In genomic region chr2:16666453-16666801, GRCh38 we compare ENCODE assay signal across 8 cellular contexts. TPM values are rescaled to one million over a fixed set of nuclear protein-coding genes. Genes with fewer than 3 reads are reported as not detected.
A peak's percentile ranks its signal among the peaks of the same experiment; 100 is the strongest.
DNase-seq lines count a peak whose midpoint lies in the region; ATAC-seq and TF ChIP-seq lines count a peak whose summit lies in the region.

No MANE protein-coding gene starts in this region.

- no peaks in the 10 kb centered on the region for H3K79me1 ChIP-seq in mesenchymal stem cell (replicated peaks; ENCODE audit: low read length, poor library complexity, severe bottlenecking)

- peak overlapping the region; percentile 43 for H4K91ac ChIP-seq in mesenchymal stem cell (ENCODE audit: low read length)

- H4K8ac ChIP-seq in mesenchymal stem cell (ENCODE audit: low read length) = peak overlapping the region; percentile 0

- no peak overlapping the region for H2BK120ac ChIP-seq in mesenchymal stem cell (ENCODE audit: low read depth, low read length)

- H3K36me3 ChIP-seq in BLaER1 treated with 17β-estradiol and CSF1 and Interleukin-3, amounts not matched to agents 10 nM and 100 nM = no peaks in the 10 kb centered on the region
- H3K36me3 ChIP-seq in ascending aorta = no peaks in the 10 kb centered on the region
- no peaks in the 10 kb centered on the region for H3K36me3 ChIP-seq in mesenchymal stem cell (ENCODE audit: control insufficient read depth in 1 of 2, insufficient read depth in 2 of 2, low read depth in 1 of 2, low read length in 2 of 2)

- peaks cover 18% of the 10 kb centered on the region; the same call in 1 of the 2 replicates for H3K9me3 Mint-ChIP-seq in HFFc6

- no peak overlapping the region for H3K27ac Mint-ChIP-seq in HFFc6

- H3K4me3 ChIP-seq in BLaER1 treated with 17β-estradiol and CSF1 and Interleukin-3, amounts not matched to agents 10 nM and 100 nM = peak overlapping the region; percentile 68 to 87 (median 80); a peak in 17 of 20 replicates
- H3K4me3 ChIP-seq in ascending aorta = peak overlapping the region; percentile 62 to 67
- H3K4me3 ChIP-seq in mesenchymal stem cell (ENCODE audit: insufficient read depth in 1 of 2, low read depth in 1 of 2, low read length in 2 of 2) = peak overlapping the region in 1 of 2 experiments; percentile 80
- no peak overlapping the region for H3K4me3 ChIP-seq in lower leg skin (ENCODE audit: low read depth, poor library complexity, severe bottlenecking)

- H3K23ac ChIP-seq in mesenchymal stem cell (ENCODE audit: low read length in 2 of 2) = no peak overlapping the region

- no peak overlapping the region for H2BK12ac ChIP-seq in mesenchymal stem cell (ENCODE audit: low read length in 2 of 2)

- no peak for DNase-seq in ascending aorta (ENCODE audit: low spot score in 2 of 2)
- peak; percentile 80 for DNase-seq in mesenchymal stem cell
- no peak for DNase-seq in occipital lobe (lab: John Stamatoyannopoulos, UW)
- no peak for DNase-seq in HFFc6
- no peak for DNase-seq in Kasumi-1 (lab: John Stamatoyannopoulos, UW)
- DNase-seq in lower leg skin (ENCODE audit: low spot score in 2 of 2) = no peak

- H3K36me3 Mint-ChIP-seq in HFFc6 (ENCODE audit: low read depth) = no peaks in the 10 kb centered on the region

- no peak overlapping the region for H3K4ac ChIP-seq in mesenchymal stem cell (ENCODE audit: low read depth in 1 of 2, low read length in 2 of 2)

- peaks cover 41 to 55% (median 48%) of the 10 kb centered on the region in 10 experiments for H3K4me1 ChIP-seq in BLaER1 treated with 17β-estradiol and CSF1 and Interleukin-3, amounts not matched to agents 10 nM and 100 nM
- peaks cover 0 to 12% of the 10 kb centered on the region in 2 donors for H3K4me1 ChIP-seq in ascending aorta
- peaks cover 25% of the 10 kb centered on the region for H3K4me1 ChIP-seq in mesenchymal stem cell (ENCODE audit: control insufficient read depth, insufficient read depth, low read depth, low read length)

- peak overlapping the region in 9 of 11 experiments; percentile 49 to 67 (median 64); a peak in 16 of 22 replicates for H3K27ac ChIP-seq in BLaER1 treated with 17β-estradiol and CSF1 and Interleukin-3, amounts not matched to agents 10 nM and 100 nM
- H3K27ac ChIP-seq in ascending aorta = no peak overlapping the region
- H3K27ac ChIP-seq in mesenchymal stem cell (ENCODE audit: low read length, poor library complexity, severe bottlenecking) = no peak overlapping the region

- H2AK5ac ChIP-seq in mesenchymal stem cell (ENCODE audit: low read length, severe bottlenecking) = no peak overlapping the region

- no peaks in the 10 kb centered on the region for H3K27me3 ChIP-seq in BLaER1 treated with 17β-estradiol and CSF1 and Interleukin-3, amounts not matched to agents 10 nM and 100 nM
- H3K27me3 ChIP-seq in ascending aorta (no peaks in the 10 kb centered on the region), mesenchymal stem cell (ENCODE audit: control insufficient read depth in 1 of 2, insufficient read depth in 1 of 2, low read length in 2 of 2) (peaks cover 0 to 9% of the 10 kb centered on the region in 2 experiments)

- TF ChIP-seq POLR2A in lower leg skin (IDR thresholded peaks at IDR 0.05) = no peak

- peaks cover 4% of the 10 kb centered on the region for H3K27me3 Mint-ChIP-seq in HFFc6 (ENCODE audit: insufficient read depth)

- peak overlapping the region in 10 of 11 experiments; percentile 33 to 83 (median 70); a peak in 17 of 22 replicates for H3K9ac ChIP-seq in BLaER1 treated with 17β-estradiol and CSF1 and Interleukin-3, amounts not matched to agents 10 nM and 100 nM
- H3K9ac ChIP-seq in mesenchymal stem cell (ENCODE audit: low read length) = peak overlapping the region; percentile 76

- H3K4me3 Mint-ChIP-seq in HFFc6 = no peak overlapping the region; the same call in 1 of the 2 replicates

- intact Hi-C loops in ascending aorta (cut with DNase I) = loop anchor here (2.0 kb wide), 1 partner anchor 60 kb away; no protein-coding TSS in a partner anchor
- intact Hi-C loops in lower leg skin (cut with DNase I; ENCODE audit: low total_unique reads) = no loop called here

- H2BK5ac ChIP-seq in mesenchymal stem cell (ENCODE audit: low read depth, low read length, poor library complexity, severe bottlenecking) = no peak overlapping the region

- H4K20me1 ChIP-seq in BLaER1 treated with 17β-estradiol and CSF1 and Interleukin-3, amounts not matched to agents 10 nM and 100 nM = peaks cover 0 to 25% (median 9%) of the 10 kb centered on the region in 11 experiments; a peak in 10 of 22 replicates

- H2AFZ ChIP-seq in mesenchymal stem cell (ENCODE audit: low read depth, low read length) = no peak overlapping the region

- no peak overlapping the region for H2BK15ac ChIP-seq in mesenchymal stem cell (ENCODE audit: low read depth, poor library complexity, severe bottlenecking)

- WGBS in mesenchymal stem cell = 55% methylated on average over 6 of the region's 8 CpGs
- WGBS in lower leg skin, 2 donors = 28 to 43% methylated on average over 7 to 8 of the region's 8 CpGs

- peak overlapping the region; percentile 83 to 99 (median 95) for H3K4me2 ChIP-seq in BLaER1 treated with 17β-estradiol and CSF1 and Interleukin-3, amounts not matched to agents 10 nM and 100 nM
- H3K4me2 ChIP-seq in mesenchymal stem cell (ENCODE audit: low read length, poor library complexity, severe bottlenecking) = peak overlapping the region; percentile 88

- peak; percentile 6 for ATAC-seq in HG02938 (IDR thresholded peaks at IDR 0.05; ENCODE audit: unreplicated experiment)

- no peaks in the 10 kb centered on the region for H3K9me3 ChIP-seq in BLaER1 treated with 17β-estradiol and CSF1 and Interleukin-3, amounts not matched to agents 10 nM and 100 nM (replicated peaks in 1 of 11)
- H3K9me3 ChIP-seq in ascending aorta (no peaks in the 10 kb centered on the region), mesenchymal stem cell (ENCODE audit: control insufficient read depth, low read length) (no peaks in the 10 kb centered on the region)

- H3K14ac ChIP-seq in mesenchymal stem cell (ENCODE audit: low read length in 2 of 2) = no peak overlapping the region

- no peaks in the 10 kb centered on the region for H3K4me1 Mint-ChIP-seq in HFFc6 (ENCODE audit: low read depth)

- no peak for TF ChIP-seq CTCF in ascending aorta (IDR thresholded peaks at IDR 0.05)
- TF ChIP-seq CTCF in HFFc6 (IDR thresholded peaks at IDR 0.05) = no peak
- no peak for TF ChIP-seq CTCF in lower leg skin (IDR thresholded peaks at IDR 0.05)

- H3K18ac ChIP-seq in mesenchymal stem cell (ENCODE audit: low read depth in 1 of 2, low read length in 2 of 2) = peak overlapping the region in 1 of 2 experiments; percentile 58

RNA-seq across cellular contexts. Expression of gene CYRIA, which starts 0.8 kb away (rescaled TPM):
- total RNA-seq in ascending aorta (7.1 TPM), occipital lobe (230 TPM), lower leg skin (1 to 10 TPM in 3 of 4 donors, under 1 TPM in 1; 0.80 to 5.5 (median 1.6) TPM)
- polyA plus RNA-seq in mesenchymal stem cell (2013, experiment 1 of 2) = 12.5 TPM
- 14.3 TPM for polyA plus RNA-seq in mesenchymal stem cell (2013, experiment 2 of 2)
- total RNA-seq in HFFc6 (2021; fragmentation: NEBNext Ultra II Directional; extraction: Animal tissue kit (Norgen Biotek cat#: 25700)) = not detected

Comparison
In these comparisons a context has a peak if more than half of its experiments do, and no peak if none do; other contexts are left out.
1. H3K27ac ChIP-seq: peak in BLaER1 treated with 17β-estradiol and CSF1 and Interleukin-3, amounts not matched to agents 10 nM and 100 nM (9 of 11); none in ascending aorta (0 of 2) and mesenchymal stem cell (single experiment).
2. RNA of gene CYRIA, which starts 0.8 kb away (total RNA-seq): 230 TPM in occipital lobe (single experiment); 7.1 TPM in ascending aorta (single experiment), 0.80 to 5.5 TPM in lower leg skin and not detected in HFFc6; every median in the first group is over 10 times any median in the second.